ENCODE assay signal across 8 cellular contexts in the genomic region with DNA sequence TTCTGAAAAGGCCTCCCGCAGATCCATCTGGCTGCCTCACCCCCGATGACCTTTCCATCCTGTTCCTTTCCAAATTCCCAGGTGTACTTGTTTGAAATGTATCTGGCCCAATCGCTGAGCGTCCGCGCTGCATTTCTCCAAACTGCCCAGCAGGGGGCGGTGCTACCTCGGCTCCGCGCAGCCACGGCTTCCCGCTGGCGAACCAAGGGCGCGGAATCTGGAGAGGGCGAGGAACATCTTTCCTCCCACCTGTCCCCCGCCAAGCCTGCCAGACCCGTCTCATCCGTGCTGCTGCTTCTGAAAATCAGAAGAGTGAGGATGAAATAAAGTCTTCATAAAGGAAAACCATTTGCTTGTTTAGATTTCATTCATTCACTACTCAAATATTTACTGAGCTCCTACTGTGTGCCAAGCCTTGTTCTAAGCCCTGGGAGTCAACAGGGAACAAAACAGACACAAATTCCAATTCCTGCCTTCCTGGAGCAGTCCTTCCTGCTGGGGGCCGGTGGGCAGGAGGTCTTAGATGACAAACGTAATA. TPM values are rescaled to one million over a fixed set of nuclear protein-coding genes. Genes with fewer than 3 reads are reported as not detected.
DNase-seq lines count a peak whose midpoint lies in the region; ATAC-seq and TF ChIP-seq lines count a peak whose summit lies in the region.

No MANE protein-coding gene starts in this region.

- no peak overlapping the region for H3K4me2 ChIP-seq in IMR-90 (ENCODE audit: low read depth, low read length)

- BruUV-seq in Caco-2 (replicated peaks; lab: Mats Ljungman, UMichigan) (no TSS peak), IMR-90 (replicated peaks; lab: Mats Ljungman, UMichigan) (no TSS peak)

- H3K9me3 ChIP-seq in Caco-2 (no peaks in the 10 kb centered on the region), IMR-90 (ENCODE audit: control insufficient read depth, insufficient read depth, low read length) (no peaks in the 10 kb centered on the region), SJCRH30 (replicated peaks) (no peaks in the 10 kb centered on the region), heart right ventricle (no peaks in the 10 kb centered on the region)

- no peak overlapping the region for H4K8ac ChIP-seq in IMR-90 (ENCODE audit: low read depth in 2 of 2, low read length in 2 of 2)

- TF ChIP-seq POLR2A in IMR-90 (IDR thresholded peaks at IDR 0.05; ENCODE audit: low read depth, low read length) = no peak

- no peak overlapping the region for H2BK20ac ChIP-seq in IMR-90 (ENCODE audit: low read depth, low read length)

- H2BK5ac ChIP-seq in IMR-90 (ENCODE audit: low read depth, low read length, poor library complexity, severe bottlenecking) = no peak overlapping the region

- H3K9me3 Mint-ChIP-seq in Caco-2 (ENCODE audit: unreplicated experiment) = no peaks in the 10 kb centered on the region
- H3K9me3 Mint-ChIP-seq in activated naive CD4-positive, alpha-beta T cell treated with anti-CD3 and anti-CD28 coated beads, Interleukin-2, amount 50 U/mL, for 72 hours = no peaks in the 10 kb centered on the region

- no peaks in the 10 kb centered on the region for H3K27me3 Mint-ChIP-seq in Caco-2 (ENCODE audit: insufficient read depth, unreplicated experiment)

- POLR2A ChIA-PET in Caco-2 (lab: Charles Lee) (no interaction called here), IMR-90 (lab: Charles Lee; ENCODE audit: unreplicated experiment) (interaction anchor here (0.6 kb wide), 1 partner anchor 378 kb away, joined by 5 read pairs; no protein-coding TSS in a partner anchor)

- CTCF ChIA-PET in Caco-2 (lab: Charles Lee) (interaction anchor here (0.5 to 0.7 kb wide), 5 partner anchors 84 to 535 kb away, joined by 5 to 10 read pairs (median 7); no protein-coding TSS in a partner anchor), IMR-90 (lab: Yijun Ruan, JAX) (interaction anchor here (0.8 to 1.0 kb wide), 2 partner anchors 362 to 376 kb away, joined by 3 to 7 read pairs; no protein-coding TSS in a partner anchor)

- peak overlapping the region; percentile 31 for H3K27ac Mint-ChIP-seq in Caco-2 (ENCODE audit: unreplicated experiment)
- H3K27ac Mint-ChIP-seq in activated naive CD4-positive, alpha-beta T cell treated with anti-CD3 and anti-CD28 coated beads, Interleukin-2, amount 50 U/mL, for 72 hours = no peak overlapping the region

- H3K27ac ChIP-seq in IMR-90 (ENCODE audit: insufficient read depth, low read length) (no peak overlapping the region), SJCRH30 (no peak overlapping the region), heart right ventricle (peak overlapping the region in 2 of 10 donors; percentile 20 to 66)

- H3K9ac ChIP-seq in IMR-90 (ENCODE audit: low read depth, low read length) = no peak overlapping the region

- peak; percentile 75 for TF ChIP-seq RAD21 in IMR-90 (IDR thresholded peaks at IDR 0.05; ENCODE audit: low read length)

- TF ChIP-seq CTCF in Caco-2 (IDR thresholded peaks at IDR 0.05; ENCODE audit: insufficient read depth in 1 of 2, low read depth in 1 of 2, low read length in 1 of 2, severe bottlenecking in 1 of 2, unreplicated experiment in 1 of 2) = peak; percentile 81 to 96
- TF ChIP-seq CTCF in IMR-90 (conservative IDR thresholded peaks at IDR 0.05; ENCODE audit: low read depth, low read length) = peak; percentile 78
- TF ChIP-seq CTCF in heart right ventricle (IDR thresholded peaks at IDR 0.05) = peak; percentile 85 to 96 (median 92)
- TF ChIP-seq CTCF in retinal pigment epithelial cell (conservative IDR thresholded peaks at IDR 0.05; ENCODE audit: low read depth, low read length) = peak; percentile 93

- H3K23ac ChIP-seq in IMR-90 (ENCODE audit: low read depth, low read length) = no peak overlapping the region

- no peaks in the 10 kb centered on the region for H4K20me1 ChIP-seq in IMR-90 (ENCODE audit: insufficient read depth, low read length)

- H3K4me3 Mint-ChIP-seq in Caco-2 (ENCODE audit: unreplicated experiment) = peak overlapping the region; percentile 55

- no peak overlapping the region for H2AK5ac ChIP-seq in IMR-90 (ENCODE audit: low read depth, low read length)

- H3K4me1 ChIP-seq in Caco-2 = peaks cover 19% of the 10 kb centered on the region
- H3K4me1 ChIP-seq in IMR-90 (ENCODE audit: control insufficient read depth, insufficient read depth, low read length) = no peaks in the 10 kb centered on the region
- H3K4me1 ChIP-seq in SJCRH30 = no peaks in the 10 kb centered on the region
- H3K4me1 ChIP-seq in heart right ventricle = peaks cover 0 to 27% (median 4%) of the 10 kb centered on the region in 9 donors

- no peak overlapping the region for H2BK15ac ChIP-seq in IMR-90 (ENCODE audit: low read depth, low read length)

- H3K27me3 ChIP-seq in Caco-2 (replicated peaks; ENCODE audit: control insufficient read depth, insufficient read depth, low read length) = no peaks in the 10 kb centered on the region
- peaks cover 4% of the 10 kb centered on the region for H3K27me3 ChIP-seq in IMR-90 (ENCODE audit: control insufficient read depth, insufficient read depth, low read length)
- H3K27me3 ChIP-seq in SJCRH30 = no peaks in the 10 kb centered on the region
- peaks cover 0 to 24% (median 6%) of the 10 kb centered on the region in 7 donors for H3K27me3 ChIP-seq in heart right ventricle

- no peak overlapping the region for H2AK9ac ChIP-seq in IMR-90 (replicated peaks; ENCODE audit: low read depth, low read length, poor library complexity)

- dilution Hi-C loops in IMR-90 (cut with HindIII; ENCODE audit: low sequenced_read_pairs, unreplicated experiment) = no loop called here

- no peaks in the 10 kb centered on the region for H3K36me3 ChIP-seq in Caco-2 (ENCODE audit: control insufficient read depth, insufficient read depth, low read length)
- H3K36me3 ChIP-seq in IMR-90 (ENCODE audit: control insufficient read depth, insufficient read depth, low read length) = no peaks in the 10 kb centered on the region
- H3K36me3 ChIP-seq in SJCRH30 = no peaks in the 10 kb centered on the region
- no peaks in the 10 kb centered on the region for H3K36me3 ChIP-seq in heart right ventricle

- no peak overlapping the region for H3K4ac ChIP-seq in IMR-90 (ENCODE audit: low read depth, low read length)

- no peak overlapping the region for H3K4me3 ChIP-seq in Caco-2 (ENCODE audit: low read depth, low read length)
- no peak overlapping the region for H3K4me3 ChIP-seq in IMR-90 (ENCODE audit: insufficient read depth, low read depth, low read length)
- H3K4me3 ChIP-seq in SJCRH30 = no peak overlapping the region
- peak overlapping the region in 5 of 10 donors; percentile 0 to 41 (median 21) for H3K4me3 ChIP-seq in heart right ventricle
- H3K4me3 ChIP-seq in retinal pigment epithelial cell (ENCODE audit: low read length) = no peak overlapping the region

- no peak overlapping the region for H3K56ac ChIP-seq in IMR-90 (ENCODE audit: extremely low read depth, insufficient read depth, low read length)

- H3K79me1 ChIP-seq in IMR-90 (ENCODE audit: low read depth in 1 of 2, low read length in 2 of 2) = no peaks in the 10 kb centered on the region

- no peak overlapping the region for H4K5ac ChIP-seq in IMR-90 (ENCODE audit: low read depth, low read length)

- H3K4me1 Mint-ChIP-seq in Caco-2 (ENCODE audit: low read depth, unreplicated experiment) = peaks cover 22% of the 10 kb centered on the region

- peak overlapping the region; percentile 55 for H2AFZ ChIP-seq in IMR-90 (replicated peaks; ENCODE audit: low read length, poor library complexity)

- H2BK120ac ChIP-seq in IMR-90 (ENCODE audit: low read depth, low read length) = no peak overlapping the region

- H3K9me1 ChIP-seq in IMR-90 (ENCODE audit: insufficient read depth, low read length) = no peaks in the 10 kb centered on the region

- peaks cover 16% of the 10 kb centered on the region for H3K36me3 Mint-ChIP-seq in Caco-2 (ENCODE audit: insufficient read depth, unreplicated experiment)
- H3K36me3 Mint-ChIP-seq in activated naive CD4-positive, alpha-beta T cell treated with anti-CD3 and anti-CD28 coated beads, Interleukin-2, amount 50 U/mL, for 72 hours = peaks cover 0 to 5% of the 10 kb centered on the region in 2 donors

- H4K91ac ChIP-seq in IMR-90 (ENCODE audit: insufficient read depth, low read depth, low read length) = no peak overlapping the region

- no peak overlapping the region for H3K18ac ChIP-seq in IMR-90 (ENCODE audit: low read depth, low read length)

- intact Hi-C loops in Caco-2 (cut with micrococcal nuclease; ENCODE audit: unreplicated experiment) (loop anchor here (2.0 kb wide), 1 partner anchor 362 kb away; no protein-coding TSS in a partner anchor), IMR-90 (cut with micrococcal nuclease) (loop anchor here (1.0 kb wide), 2 partner anchors 361 to 376 kb away; no protein-coding TSS in a partner anchor), heart right ventricle (cut with DNase I) (loop anchor here in 8 of 10 donors (1.0 to 10.0 kb wide), 6 partner anchors 55 to 375 kb away; no protein-coding TSS in a partner anchor)

- ATAC-seq in IMR-90 (ENCODE audit: low read depth) (peak; percentile 89), heart right ventricle (peak in 6 of 8 donors; percentile 45 to 69 (median 64)), GM21737 (IDR thresholded peaks at IDR 0.05; ENCODE audit: unreplicated experiment) (no peak), HG03108 (IDR thresholded peaks at IDR 0.05; ENCODE audit: unreplicated experiment) (no peak)
- ATAC-seq in activated naive CD4-positive, alpha-beta T cell treated with anti-CD3 and anti-CD28 coated beads, Interleukin-2, amount 50 U/mL, for 72 hours = peak; percentile 56 to 59

- DNase-seq in Caco-2 = peak; percentile 47 to 78
- peak; percentile 23 for DNase-seq in IMR-90
- DNase-seq in SJCRH30 = peak; percentile 32 to 54
- DNase-seq in activated naive CD4-positive, alpha-beta T cell treated with anti-CD3 and anti-CD28 coated beads, Interleukin-2, amount 50 U/mL, for 72 hours (ENCODE audit: low spot score in 2 of 2) = peak; percentile 59 to 73
- DNase-seq in heart right ventricle = peak in 1 of 2 donors; percentile 67
- DNase-seq in retinal pigment epithelial cell (ENCODE audit: low read depth) = no peak

- in situ Hi-C loops in IMR-90 (cut with MboI; ENCODE audit: low sequenced_read_pairs) = loop anchor here (10.0 kb wide), 1 partner anchor 378 kb away; no protein-coding TSS in a partner anchor

- 0% methylated on average over 4 of the region's 21 CpGs; no CpG with 5 or more reads in 1 of the 2 experiments for whole genome bisulfite sequencing in IMR-90 (ENCODE audit: extremely low coverage in 2 of 2, insufficient read length in 1 of 2), 2 experiments
- 4 to 5% methylated on average over 21 of the region's 21 CpGs for WGBS in heart right ventricle, 2 donors

- H3K14ac ChIP-seq in IMR-90 (replicated peaks; ENCODE audit: low read depth, low read length) = no peak overlapping the region

TF ChIP-seq in IMR-90, 13 proteins besides CTCF, POLR2A, EP300 and RAD21 (continues in another document):
- TF ChIP-seq FOS (IDR thresholded peaks at IDR 0.05; ENCODE audit: low read depth, low read length) = no peak

RNA-seq across cellular contexts. Expression of gene MYL2, which starts 16.8 kb away (rescaled TPM):
- total RNA-seq in Caco-2 (2022) = not detected in 2 replicates
- not detected in 2 replicates for total RNA-seq in IMR-90 (2012; rRNA removed)
- polyA plus RNA-seq in IMR-90 (2012; rRNA removed) = not detected in 2 replicates
- not detected in 2 replicates for polyA plus RNA-seq in IMR-90 (2012; cell fraction: cytosol; rRNA removed)
- polyA plus RNA-seq in IMR-90 (2012; cell fraction: nucleus; rRNA removed; ENCODE audit: low replicate concordance) = not detected in 2 replicates
- 0.43 and 1.1 TPM in 2 replicates for total RNA-seq in SJCRH30 (2014; rRNA removed; shearing (Covaris generic))
- total RNA-seq in activated naive CD4-positive, alpha-beta T cell treated with anti-CD3 and anti-CD28 coated beads, Interleukin-2, amount 50 U/mL, for 72 hours = not detected
- over 10,000 TPM; 10,671 to 56,186 (median 34,210) TPM for total RNA-seq in heart right ventricle
- over 10,000 TPM in 1 of 2 donors, 1,000 to 10,000 TPM in 1; 9,270 to 14,204 TPM for polyA plus RNA-seq in heart right ventricle

Comparison
In these comparisons a context has a peak if more than half of its experiments do, and no peak if none do; other contexts are left out.
1. ATAC-seq: peak in IMR-90 (single experiment), activated naive CD4-positive, alpha-beta T cell treated with anti-CD3 and anti-CD28 coated beads, Interleukin-2, amount 50 U/mL, for 72 hours (2 of 2) and heart right ventricle (6 of 8); none in GM21737 (single experiment) and HG03108 (single experiment).
2. RNA of gene MYL2, which starts 16.8 kb away (total RNA-seq): 10,671 to 56,186 TPM in heart right ventricle; 0.43 to 1.1 TPM in SJCRH30, not detected in Caco-2, not detected in IMR-90 and not detected in activated naive CD4-positive, alpha-beta T cell treated with anti-CD3 and anti-CD28 coated beads, Interleukin-2, amount 50 U/mL, for 72 hours; every median in the first group is over 1,000 times any median in the second.
3. Peak in every context shown above with its lines, with median percentiles within 50 percentile points of each other: CTCF ChIP-seq.